Comparison of ENCODE assay signal across 1 cellular context in the genomic region with DNA sequence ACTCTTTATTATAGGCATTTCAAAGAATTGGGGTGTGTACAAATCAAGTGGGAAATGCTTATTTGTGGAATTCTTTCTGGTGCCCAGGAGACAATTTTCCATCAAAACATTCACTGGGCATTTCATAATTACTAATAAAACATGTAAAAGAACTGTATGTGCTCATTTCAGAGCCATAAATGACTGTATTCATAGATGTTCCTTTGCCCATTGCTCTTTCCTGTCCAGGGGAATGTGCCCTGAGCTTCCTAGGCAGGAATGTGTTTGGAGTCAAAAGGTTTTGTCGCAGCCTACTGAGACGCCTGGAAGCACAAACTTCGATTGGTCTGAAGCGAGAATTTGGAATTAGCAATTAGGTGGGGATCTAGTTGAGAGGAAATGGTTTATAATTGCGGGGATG.
TF ChIP-seq lines count a peak whose summit lies in the region.

No MANE protein-coding gene starts in this region.

TF ChIP-seq in GM12891, 5 proteins besides CTCF, POLR2A, EP300 and RAD21:
- TF ChIP-seq POLR2AphosphoS5 (IDR thresholded peaks at IDR 0.05; ENCODE audit: low read depth, low read length), result no peak
- no peak for TF ChIP-seq SPI1 (IDR thresholded peaks at IDR 0.05; ENCODE audit: low read depth, low read length)
- TF ChIP-seq POU2F2 (IDR thresholded peaks at IDR 0.05; ENCODE audit: low read depth, low read length), result no peak
- TF ChIP-seq TAF1 (IDR thresholded peaks at IDR 0.05; ENCODE audit: low read depth, low read length), result no peak
